In genomic region chr17:35537569-35538209, GRCh38 we compare ENCODE assay signal across 12 cellular contexts.
DNase-seq lines count a peak whose midpoint lies in the region; ATAC-seq lines count a peak whose summit lies in the region.
"Had no signal": no experiment of that assay in that cellular context is flagged by ENCODE, and none has a peak within 500 bp of the region (broad histone marks: within the 10 kb centered on the region; RNA-seq: fewer than 3 reads in every experiment).

Gene SLFN12L, minus strand, starts transcription at chr17:35537678. Its CDS starts 15,314 bp downstream, at chr17:35522364.

- no peak within 1 kb of the TSS for H3K4me3 ChIP-seq in muscle layer of colon (ENCODE audit: low read depth in 1 of 2, low read length in 2 of 2)
- H3K4me3 ChIP-seq: cardiac muscle cell, GM23338 had no signal

- peaks cover 18% of the 10 kb centered on the region for H3K4me1 ChIP-seq in muscle layer of colon (ENCODE audit: insufficient read depth, low read length)

- H3K4me3 Mint-ChIP-seq in activated naive CD8-positive, alpha-beta T cell: peak within 1 kb of the TSS; percentile 87
- H3K4me3 Mint-ChIP-seq: GM23338 had no signal

- H3K27me3 ChIP-seq in muscle layer of colon (ENCODE audit: control insufficient read depth in 1 of 2, insufficient read depth in 2 of 2, low read length in 2 of 2): no peaks in the 10 kb centered on the region

- no peaks in the 10 kb centered on the region for H3K27me3 Mint-ChIP-seq in activated naive CD8-positive, alpha-beta T cell

- peaks cover 71% of the 10 kb centered on the region for H3K4me1 Mint-ChIP-seq in activated naive CD8-positive, alpha-beta T cell (ENCODE audit: low read depth)
- H3K4me1 Mint-ChIP-seq: GM23338 had no signal

- peaks cover 4% of the 10 kb centered on the region for H3K36me3 Mint-ChIP-seq in activated naive CD8-positive, alpha-beta T cell

- no peaks in the 10 kb centered on the region for H3K9me3 ChIP-seq in muscle layer of colon (ENCODE audit: low read length)

- ATAC-seq in HG03066 (IDR thresholded peaks at IDR 0.05; ENCODE audit: low read depth, unreplicated experiment) (peak; percentile 43), HG03159 (IDR thresholded peaks at IDR 0.05; ENCODE audit: unreplicated experiment) (no peak)
- ATAC-seq: GM23338 had no signal

- peak; percentile 73 for DNase-seq in CD1c-positive myeloid dendritic cell (ENCODE audit: extremely low spot score)
- DNase-seq in NCI-H2107 (lab: John Stamatoyannopoulos, UW): no peak
- no peak for DNase-seq in NCI-H748 treated with DMSO at 0.1 percent for 48 hours (lab: John Stamatoyannopoulos, UW)
- DNase-seq in 8988T: no peak
- DNase-seq: Kasumi-1, SHP77 had no signal

- no peaks in the 10 kb centered on the region for H3K36me3 ChIP-seq in muscle layer of colon (ENCODE audit: insufficient read depth, low read length)
- H3K36me3 ChIP-seq: cardiac muscle cell had no signal

- H3K9me3 Mint-ChIP-seq in activated naive CD8-positive, alpha-beta T cell (ENCODE audit: low read depth): no peaks in the 10 kb centered on the region
- H3K9me3 Mint-ChIP-seq: GM23338 had no signal

- H3K9ac ChIP-seq in muscle layer of colon (ENCODE audit: low read length): no peak within 1 kb of the TSS

- peak within 1 kb of the TSS; percentile 100 for H3K27ac Mint-ChIP-seq in activated naive CD8-positive, alpha-beta T cell
- H3K27ac Mint-ChIP-seq: GM23338 had no signal

- H3K27ac ChIP-seq in muscle layer of colon (ENCODE audit: low read depth, low read length): peak within 1 kb of the TSS; percentile 41
- H3K27ac ChIP-seq: cardiac muscle cell had no signal
